Comparison of ENCODE assay signal across 17 cellular contexts in genomic region chr1:214027498-214027897, GRCh38. TPM values are rescaled to one million over a fixed set of nuclear protein-coding genes. Genes with fewer than 3 reads are reported as not detected.
DNase-seq lines count a peak whose midpoint lies in the region; ATAC-seq, FAIRE-seq and TF ChIP-seq lines count a peak whose summit lies in the region.
"Had no signal": no experiment of that assay in that cellular context is flagged by ENCODE, and none has a peak within 500 bp of the region (broad histone marks: within the 10 kb centered on the region; RNA-seq: fewer than 3 reads in every experiment).

No MANE protein-coding gene starts in this region.

- H3K27ac Mint-ChIP-seq in neural progenitor cell: no peak overlapping the region
- H3K27ac Mint-ChIP-seq in type B pancreatic cell: peak overlapping the region; percentile 16

- intact Hi-C loops in left cardiac atrium (cut with DNase I): loop anchor here in 1 of 2 donors (5.0 kb wide), 1 partner anchor 35 kb away; no protein-coding TSS in a partner anchor
- intact Hi-C loops in vagina (cut with DNase I): no loop called here
- intact Hi-C loops in ovary (cut with DNase I): no loop called here

- DNase-seq in right atrium auricular region (ENCODE audit: low spot score) (no peak), left cardiac atrium (no peak), H1 (ENCODE audit: low read depth in 1 of 2, low spot score in 2 of 2) (no peak), neural progenitor cell (ENCODE audit: low spot score) (no peak), type B pancreatic cell (ENCODE audit: extremely low spot score, unreplicated experiment) (no peak), NCI-H524 treated with DMSO at 0.1 percent for 48 hours (lab: John Stamatoyannopoulos, UW) (no peak), vagina (ENCODE audit: extremely low spot score in 2 of 2) (no peak), ovary (no peak)
- DNase-seq: NCI-H1092 treated with DMSO at 0.1 percent for 48 hours, NCI-H1694, NCI-H2107, NCI-H226, NCI-H69 had no signal

- no peak overlapping the region for H3K4ac ChIP-seq in H1 (replicated peaks; ENCODE audit: insufficient read length, low read depth, low read length)

- no peaks in the 10 kb centered on the region for H3K79me2 ChIP-seq in H1 (ENCODE audit: control insufficient read depth in 1 of 2, insufficient read depth in 2 of 2, low read length in 2 of 2)
- H3K79me2 ChIP-seq in neural progenitor cell (ENCODE audit: low read depth): no peaks in the 10 kb centered on the region

- H3K4me1 Mint-ChIP-seq in neural progenitor cell (peaks cover 50% of the 10 kb centered on the region), type B pancreatic cell (ENCODE audit: unreplicated experiment) (peaks cover 24% of the 10 kb centered on the region)

- H2BK120ac ChIP-seq in H1 (replicated peaks; ENCODE audit: low read depth, low read length): peak overlapping the region; percentile 16

- TF ChIP-seq POLR2A in H1 (IDR thresholded peaks at IDR 0.05; ENCODE audit: control extremely low read depth in 1 of 2, low read depth in 2 of 2, low read length in 2 of 2): no peak
- TF ChIP-seq POLR2A in vagina (IDR thresholded peaks at IDR 0.05): no peak
- TF ChIP-seq POLR2A in ovary (IDR thresholded peaks at IDR 0.05): no peak

- H3K36me3 ChIP-seq in right atrium auricular region: no peaks in the 10 kb centered on the region
- H3K36me3 ChIP-seq in H1 (ENCODE audit: control insufficient read depth in 2 of 4, insufficient read depth in 4 of 4, low read length in 3 of 4): no peaks in the 10 kb centered on the region; a peak in 1 of 8 replicates
- no peaks in the 10 kb centered on the region for H3K36me3 ChIP-seq in neural progenitor cell
- no peaks in the 10 kb centered on the region for H3K36me3 ChIP-seq in vagina
- no peaks in the 10 kb centered on the region for H3K36me3 ChIP-seq in ovary

- H3K9me3 Mint-ChIP-seq in neural progenitor cell: no peaks in the 10 kb centered on the region
- H3K9me3 Mint-ChIP-seq in type B pancreatic cell: no peaks in the 10 kb centered on the region

- FAIRE-seq in H1 (lab: Jason Lieb, UNC): no peak
- FAIRE-seq: A549 had no signal

- H2BK15ac ChIP-seq in H1 (ENCODE audit: low read length): no peak overlapping the region

- H2AFZ ChIP-seq in H1 (ENCODE audit: low read length): no peak overlapping the region
- no peak overlapping the region for H2AFZ ChIP-seq in neural progenitor cell (replicated peaks)

- no peak overlapping the region for H3K23ac ChIP-seq in H1 (ENCODE audit: insufficient read length)

- H2BK12ac ChIP-seq in H1 (ENCODE audit: low read depth, low read length): peak overlapping the region; percentile 40; the same call in 1 of the 2 replicates

- H4K91ac ChIP-seq in H1 (replicated peaks; ENCODE audit: insufficient read length, low read length): no peak overlapping the region

- TF ChIP-seq EP300 in H1 (IDR thresholded peaks at IDR 0.05; ENCODE audit: borderline replicate concordance in 1 of 2, low read depth in 2 of 2, low read length in 2 of 2) (no peak), ovary (IDR thresholded peaks at IDR 0.05) (no peak)

- H3K36me3 Mint-ChIP-seq in neural progenitor cell (peaks cover 2% of the 10 kb centered on the region), type B pancreatic cell (no peaks in the 10 kb centered on the region)

- no peak overlapping the region for H2BK20ac ChIP-seq in H1 (ENCODE audit: low read length)

- no peak overlapping the region for H3K14ac ChIP-seq in H1 (ENCODE audit: insufficient read length)

- H3K9ac ChIP-seq in H1 (replicated peaks in 1 of 4; ENCODE audit: extremely low read depth in 1 of 4, low read depth in 3 of 4, low read length in 3 of 4) (no peak overlapping the region), neural progenitor cell (no peak overlapping the region)
- H3K9ac ChIP-seq: KMS-11 had no signal

- POLR2A ChIA-PET in H1 (lab: Charles Lee; ENCODE audit: partially characterized antibody): interaction anchor here (1.8 kb wide), 1 partner anchor 42 kb away, joined by 4 read pairs; no protein-coding TSS in a partner anchor

- no peak for TF ChIP-seq CTCF in right atrium auricular region (IDR thresholded peaks at IDR 0.05)
- no peak for TF ChIP-seq CTCF in H1 (IDR thresholded peaks at IDR 0.05; ENCODE audit: control extremely low read depth in 1 of 3, insufficient read depth in 1 of 3, low read depth in 1 of 3, low read length in 3 of 3)
- TF ChIP-seq CTCF in neural progenitor cell (IDR thresholded peaks at IDR 0.05): no peak
- no peak for TF ChIP-seq CTCF in type B pancreatic cell (conservative IDR thresholded peaks at IDR 0.05)
- TF ChIP-seq CTCF in vagina (IDR thresholded peaks at IDR 0.05): no peak
- TF ChIP-seq CTCF in ovary (IDR thresholded peaks at IDR 0.05): no peak

- no peak overlapping the region for H3K4me3 Mint-ChIP-seq in neural progenitor cell
- peak overlapping the region; percentile 6 for H3K4me3 Mint-ChIP-seq in type B pancreatic cell

- H3K9me3 ChIP-seq in right atrium auricular region (no peaks in the 10 kb centered on the region), H1 (ENCODE audit: insufficient read depth in 2 of 2, low read depth in 1 of 2, low read length in 1 of 2) (no peaks in the 10 kb centered on the region), neural progenitor cell (ENCODE audit: low read depth) (no peaks in the 10 kb centered on the region), vagina (no peaks in the 10 kb centered on the region), ovary (no peaks in the 10 kb centered on the region)
- H3K9me3 ChIP-seq: A549 had no signal

- no peak for TF ChIP-seq RAD21 in H1 (IDR thresholded peaks at IDR 0.05 in 1 of 2, conservative IDR thresholded peaks at IDR 0.05 in 1 of 2; ENCODE audit: low read depth in 2 of 2, low read length in 2 of 2)

- peak overlapping the region; percentile 42 to 66; a peak in 3 of 4 replicates for H3K4me2 ChIP-seq in H1 (ENCODE audit: insufficient read depth in 1 of 2, low read depth in 2 of 2, low read length in 2 of 2)
- peak overlapping the region; percentile 43 for H3K4me2 ChIP-seq in neural progenitor cell
- H3K4me2 ChIP-seq: A549, KMS-11 had no signal

- H3K27ac ChIP-seq in right atrium auricular region (peak overlapping the region; percentile 63 to 90), H1 (ENCODE audit: low read depth, low read length) (no peak overlapping the region; the same call in 1 of the 2 replicates), neural progenitor cell (no peak overlapping the region), vagina (no peak overlapping the region), ovary (peak overlapping the region in 1 of 2 donors; percentile 68)
- H3K27ac ChIP-seq: A549, C4-2B, HL-60, KMS-11 had no signal

- 61% methylated on average over 5 of the region's 5 CpGs; no CpG with 5 or more reads in 1 of the 2 experiments for WGBS in H1 (ENCODE audit: extremely low coverage in 1 of 2, insufficient coverage in 1 of 2, insufficient read length in 1 of 2, insufficient replicate concordance in 2 of 2, low coverage in 1 of 2, low lambda C conversion rate in 2 of 2, missing lambda C conversion rate in 1 of 2), 2 experiments
- WGBS in ovary, 3 donors: 8 to 34% (median 10%) methylated on average over 5 of the region's 5 CpGs

- H3K4me1 ChIP-seq in right atrium auricular region (peaks cover 0 to 25% of the 10 kb centered on the region in 2 donors), H1 (replicated peaks in 1 of 4; ENCODE audit: control insufficient read depth in 3 of 4, insufficient read depth in 4 of 4, low read length in 3 of 4) (peaks cover 5 to 39% (median 30%) of the 10 kb centered on the region in 4 experiments), neural progenitor cell (peaks cover 58% of the 10 kb centered on the region), vagina (no peaks in the 10 kb centered on the region), ovary (ENCODE audit: insufficient read depth) (peaks cover 18% of the 10 kb centered on the region)
- H3K4me1 ChIP-seq: A549 had no signal

- no peak overlapping the region for H2AK5ac ChIP-seq in H1 (ENCODE audit: low read depth, low read length)

- H4K8ac ChIP-seq in H1 (ENCODE audit: extremely low read depth, insufficient read depth, low read length): no peak overlapping the region

- H3K56ac ChIP-seq in H1 (replicated peaks; ENCODE audit: insufficient read length, low read depth, low read length): no peak overlapping the region

- peaks cover 14% of the 10 kb centered on the region for H3F3A ChIP-seq in neural progenitor cell (ENCODE audit: low read depth)

- no peaks in the 10 kb centered on the region for H3K27me3 ChIP-seq in right atrium auricular region
- no peaks in the 10 kb centered on the region for H3K27me3 ChIP-seq in H1 (replicated peaks in 1 of 4; ENCODE audit: control insufficient read depth in 3 of 4, extremely low read depth in 1 of 4, insufficient read depth in 3 of 4, low read length in 3 of 4)
- no peaks in the 10 kb centered on the region for H3K27me3 ChIP-seq in neural progenitor cell
- no peaks in the 10 kb centered on the region for H3K27me3 ChIP-seq in vagina
- H3K27me3 ChIP-seq in ovary: no peaks in the 10 kb centered on the region

- no peak overlapping the region for H2BK5ac ChIP-seq in H1 (ENCODE audit: low read depth, low read length)

- H3K79me1 ChIP-seq in H1 (ENCODE audit: low read depth, low read length): no peaks in the 10 kb centered on the region

- H4K20me1 ChIP-seq in H1 (replicated peaks in 1 of 2; ENCODE audit: control insufficient read depth in 1 of 2, insufficient read depth in 2 of 2, low read length in 2 of 2) (no peaks in the 10 kb centered on the region), neural progenitor cell (ENCODE audit: low read depth) (no peaks in the 10 kb centered on the region)

- H3K23me2 ChIP-seq in H1 (ENCODE audit: low read depth, low read length): no peaks in the 10 kb centered on the region

- ATAC-seq in left cardiac atrium: no peak
- ATAC-seq: A549 had no signal

- no peak overlapping the region for H4K5ac ChIP-seq in H1 (ENCODE audit: insufficient read length, low read depth, low read length)

- H3K27me3 Mint-ChIP-seq in neural progenitor cell (ENCODE audit: insufficient read depth, low read depth) (no peaks in the 10 kb centered on the region), type B pancreatic cell (peaks cover 7% of the 10 kb centered on the region)

- H3K4me3 ChIP-seq in right atrium auricular region (no peak overlapping the region), H1 (ENCODE audit: extremely low read depth in 1 of 4, insufficient read depth in 2 of 4, low read depth in 3 of 4, low read length in 4 of 4) (peak overlapping the region in 1 of 4 experiments; percentile 33; a peak in 1 of 8 replicates), neural progenitor cell (no peak overlapping the region), vagina (no peak overlapping the region), ovary (no peak overlapping the region)
- H3K4me3 ChIP-seq: A549 had no signal

- no peak overlapping the region for H3K18ac ChIP-seq in H1 (ENCODE audit: extremely low read depth, low read length)

- CTCF ChIA-PET in H1 (lab: Charles Lee; ENCODE audit: partially characterized antibody): interaction anchor here (0.6 to 0.9 kb wide), 6 partner anchors 28 to 1993 kb away, joined by 3 to 5 read pairs (median 4); no protein-coding TSS in a partner anchor

RNA-seq across cellular contexts. Expression of gene PROX1, which starts 39.7 kb away (rescaled TPM):
- 10 to 100 TPM; 39.7 to 46.5 TPM for total RNA-seq in right atrium auricular region
- 10 to 100 TPM; 59.5 to 77.9 TPM for total RNA-seq in left cardiac atrium
- total RNA-seq in H1 (2021; fragmentation: NEBNext Ultra II Directional; extraction: Animal tissue kit (Norgen Biotek cat#: 25700)): 1.5 and 2.0 TPM in 2 replicates
- polyA plus RNA-seq in H1 (2011; rRNA removed): 0.30 and 0.82 TPM in 2 replicates
- 0.30 TPM for polyA plus RNA-seq in H1 (2011; cell fraction: cytosol; rRNA removed)
- polyA plus RNA-seq in H1 (2011; cell fraction: nucleus; rRNA removed): 0.80 TPM
- polyA plus RNA-seq in H1 (2012, experiment 1 of 2): 0.33 to 0.96 TPM (median 0.75 TPM) in 4 replicates
- 0.45 TPM for polyA plus RNA-seq in H1 (2012, experiment 2 of 2)
- polyA plus RNA-seq in H1 (2013, experiment 1 of 2): 0.32 TPM
- 0.40 TPM for polyA plus RNA-seq in H1 (2013, experiment 2 of 2)
- 0.54 and 2.3 TPM in 2 replicates for polyA minus RNA-seq in H1 (2011; rRNA and poly(A)+ RNA removed)
- polyA minus RNA-seq in H1 (2011; cell fraction: cytosol; rRNA and poly(A)+ RNA removed): 1.0 TPM
- 3.6 TPM for polyA minus RNA-seq in H1 (2011; cell fraction: nucleus; rRNA and poly(A)+ RNA removed)
- total RNA-seq in neural progenitor cell (ENCODE audit: low replicate concordance): 1.3 and 5.0 TPM in 2 replicates
- 23.9 and 32.9 TPM in 2 replicates for total RNA-seq in type B pancreatic cell (ENCODE audit: low replicate concordance)
- total RNA-seq in vagina: 4.7 TPM
- 10 to 100 TPM in 6 of 7 donors, 1 to 10 TPM in 1; 8.6 to 23.6 (median 16.8) TPM for total RNA-seq in ovary
- polyA plus RNA-seq in ovary: 1 to 10 TPM; 3.6 to 4.8 TPM

Comparison
In these comparisons a context has a peak if more than half of its experiments do, and no peak if none do; other contexts are left out.
1. H3K27ac ChIP-seq: peak in right atrium auricular region (2 of 2); none in H1 (single experiment), neural progenitor cell (single experiment) and vagina (single experiment).